In genomic region chr5:36611520-36612274, GRCh38 we compare ENCODE assay signal across 1 cellular context.
TF ChIP-seq lines count a peak whose summit lies in the region.

No MANE protein-coding gene starts in this region.

TF ChIP-seq in WTC11, 78 proteins besides CTCF, POLR2A, EP300 and RAD21:
- TF ChIP-seq ZBTB21 (CRISPR knock-in tag; IDR thresholded peaks at IDR 0.05; ENCODE audit: borderline replicate concordance) (no peak), CREB1 (CRISPR knock-in tag; IDR thresholded peaks at IDR 0.05) (no peak), IRF2 (CRISPR knock-in tag; IDR thresholded peaks at IDR 0.05; ENCODE audit: borderline replicate concordance, low read depth) (no peak), ZNF532 (CRISPR knock-in tag; IDR thresholded peaks at IDR 0.05; ENCODE audit: borderline replicate concordance) (no peak), ATF2 (CRISPR knock-in tag; IDR thresholded peaks at IDR 0.05; ENCODE audit: borderline replicate concordance, low read depth) (no peak)
TF ChIP-seq in WTC11: peak in this region for 0.
